In genomic region chr2:62054916-62055315, GRCh38 we compare ENCODE assay signal across 21 cellular contexts.
"Had no signal": no experiment of that assay in that cellular context is flagged by ENCODE, and none has a peak within 500 bp of the region (broad histone marks: within the 10 kb centered on the region; RNA-seq: fewer than 3 reads in every experiment).

No MANE protein-coding gene starts in this region.

- H3K27ac ChIP-seq: breast epithelium, esophagus squamous epithelium, lower lobe of right lung, thoracic aorta, uterus had no signal

- DNase-seq: activated CD4-positive, alpha-beta memory T cell treated with anti-CD3 and anti-CD28 coated beads for 36 hours; activated CD4-positive, alpha-beta T cell treated with anti-CD3 and anti-CD28 coated beads, Interleukin-2, amount 10 ng/mL, durations not matched to agents 24 days and 14 days; activated CD4-positive, CD25-positive, alpha-beta regulatory T cell treated with anti-CD3 and anti-CD28 coated beads, Interleukin-2, amount 50 U/mL, for 72 hours; activated naive CD4-positive, alpha-beta T cell; activated T-cell treated with anti-CD3 and anti-CD28 coated beads, Interleukin-2, amount 50 U/mL, for 48 hours; dermis blood vessel endothelial cell; effector CD4-positive, alpha-beta T cell; esophagus squamous epithelium; foreskin melanocyte; kidney glomerular epithelial cell; lower lobe of right lung; mesenchymal stem cell; naive thymus-derived CD8-positive, alpha-beta T cell; right cardiac atrium; stimulated activated naive CD4-positive, alpha-beta T cell treated with Interleukin-2 at 50 U/mL for 16 hours; T1000; trophoblast cell; uterus had no signal

- H3K4me1 ChIP-seq: breast epithelium, esophagus squamous epithelium, lower lobe of right lung, uterus had no signal

- H3K27me3 ChIP-seq: breast epithelium, esophagus squamous epithelium, uterus had no signal

- H3K9me3 ChIP-seq: breast epithelium, esophagus squamous epithelium, lower lobe of right lung, thoracic aorta, uterus had no signal

- ATAC-seq: left lobe of liver; lower lobe of right lung; naive thymus-derived CD8-positive, alpha-beta T cell; right cardiac atrium had no signal

- H3K36me3 ChIP-seq: breast epithelium, esophagus squamous epithelium, lower lobe of right lung, thoracic aorta, uterus had no signal

- H3K4me3 ChIP-seq: breast epithelium, esophagus squamous epithelium, lower lobe of right lung, thoracic aorta, uterus had no signal
